Comparison of ENCODE assay signal across 12 cellular contexts in genomic region chr10:122475130-122475529, GRCh38. TPM values are rescaled to one million over a fixed set of nuclear protein-coding genes. Genes with fewer than 3 reads are reported as not detected.
A peak's percentile ranks its signal among the peaks of the same experiment; 100 is the strongest.
DNase-seq lines count a peak whose midpoint lies in the region; ATAC-seq, FAIRE-seq and TF ChIP-seq lines count a peak whose summit lies in the region.
"Had no signal": no experiment of that assay in that cellular context is flagged by ENCODE, and none has a peak within 500 bp of the region (broad histone marks: within the 10 kb centered on the region; RNA-seq: fewer than 3 reads in every experiment).

No MANE protein-coding gene starts in this region.

- TF ChIP-seq EP300 in sigmoid colon (IDR thresholded peaks at IDR 0.05), result no peak

- CTCF ChIA-PET in CD4-positive, alpha-beta memory T cell (lab: Charles Lee; ENCODE audit: partially characterized antibody), result no interaction called here

- H3K27ac Mint-ChIP-seq in GM23338, result peak overlapping the region; percentile 27; the same call in 1 of the 2 replicates
- H3K27ac Mint-ChIP-seq in activated naive CD8-positive, alpha-beta T cell treated with anti-CD3 and anti-CD28 coated beads for 36 hours, result no peak overlapping the region
- H3K27ac Mint-ChIP-seq in CD4-positive, alpha-beta memory T cell, result no peak overlapping the region
- H3K27ac Mint-ChIP-seq: stimulated activated naive CD8-positive, alpha-beta T cell treated with anti-CD3 and anti-CD28 coated beads, Interleukin-15, Interleukin-2, amounts not matched to agents 100 ng/mL and 50 ng/mL, for 24 hours had no signal

- no peak for FAIRE-seq in kidney (lab: Jason Lieb, UNC)

- no peaks in the 10 kb centered on the region for H3K36me3 ChIP-seq in GM23338 (ENCODE audit: insufficient read depth)
- H3K36me3 ChIP-seq in kidney (ENCODE audit: control insufficient read depth in 1 of 2, insufficient read depth in 2 of 2, low read length in 2 of 2), result no peaks in the 10 kb centered on the region
- no peaks in the 10 kb centered on the region for H3K36me3 ChIP-seq in sigmoid colon
- H3K36me3 ChIP-seq in CD4-positive, alpha-beta memory T cell (ENCODE audit: insufficient read depth, low read length), result no peaks in the 10 kb centered on the region

- TF ChIP-seq CTCF in GM23338 (conservative IDR thresholded peaks at IDR 0.05; ENCODE audit: low read depth in 2 of 2), result no peak
- no peak for TF ChIP-seq CTCF in kidney (IDR thresholded peaks at IDR 0.05; ENCODE audit: borderline replicate concordance, extremely low read depth, insufficient read depth)
- no peak for TF ChIP-seq CTCF in sigmoid colon (IDR thresholded peaks at IDR 0.05)

- intact Hi-C loops in kidney (cut with DNase I) (no loop called here), sigmoid colon (cut with DNase I) (loop anchor here (2.0 kb wide), 1 partner anchor 14 kb away; no protein-coding TSS in a partner anchor)
- intact Hi-C loops in CD4-positive, alpha-beta memory T cell (cut with micrococcal nuclease), result no loop called here

- H4K20me1 ChIP-seq in GM23338 (replicated peaks; ENCODE audit: insufficient read depth), result no peaks in the 10 kb centered on the region; the same call in 1 of the 2 replicates

- H3K4me1 ChIP-seq in GM23338 (ENCODE audit: insufficient read depth) (peaks cover 48% of the 10 kb centered on the region), kidney (ENCODE audit: control insufficient read depth in 1 of 2, insufficient read depth in 1 of 2, low read depth in 1 of 2, low read length in 2 of 2) (peaks cover 4 to 15% of the 10 kb centered on the region in 2 donors), sigmoid colon (peaks cover 0 to 57% (median 46%) of the 10 kb centered on the region in 4 donors)
- no peaks in the 10 kb centered on the region for H3K4me1 ChIP-seq in CD4-positive, alpha-beta memory T cell (ENCODE audit: insufficient read depth, low read length)

- H3K79me2 ChIP-seq in GM23338 (replicated peaks; ENCODE audit: insufficient read depth), result no peaks in the 10 kb centered on the region

- H3K9me2 ChIP-seq in GM23338 (ENCODE audit: insufficient read depth), result no peaks in the 10 kb centered on the region

- H3K4me2 ChIP-seq in GM23338, result peak overlapping the region; percentile 65

- no peak overlapping the region for H3K9ac ChIP-seq in kidney (ENCODE audit: low read length in 2 of 2)

- H3K27me3 ChIP-seq in GM23338 (ENCODE audit: insufficient read depth), result no peaks in the 10 kb centered on the region
- no peaks in the 10 kb centered on the region for H3K27me3 ChIP-seq in sigmoid colon
- H3K27me3 ChIP-seq in CD4-positive, alpha-beta memory T cell (ENCODE audit: insufficient read depth, low read length), result no peaks in the 10 kb centered on the region

- H3K9me3 ChIP-seq in kidney (ENCODE audit: control insufficient read depth in 1 of 2, low read length in 2 of 2) (no peaks in the 10 kb centered on the region), sigmoid colon (no peaks in the 10 kb centered on the region)
- no peaks in the 10 kb centered on the region for H3K9me3 ChIP-seq in CD4-positive, alpha-beta memory T cell (ENCODE audit: control insufficient read depth in 1 of 2, low read length in 2 of 2)

- H3K4me3 Mint-ChIP-seq in GM23338, result peak overlapping the region; percentile 18; the same call in 1 of the 3 replicates
- no peak overlapping the region for H3K4me3 Mint-ChIP-seq in activated naive CD8-positive, alpha-beta T cell treated with anti-CD3 and anti-CD28 coated beads for 36 hours
- H3K4me3 Mint-ChIP-seq in CD4-positive, alpha-beta memory T cell, result no peak overlapping the region
- H3K4me3 Mint-ChIP-seq: stimulated activated naive CD8-positive, alpha-beta T cell treated with anti-CD3 and anti-CD28 coated beads, Interleukin-15, Interleukin-2, amounts not matched to agents 100 ng/mL and 50 ng/mL, for 24 hours had no signal

- 59 to 77% methylated on average over 12 of the region's 12 CpGs for WGBS in sigmoid colon, 2 donors

- TF ChIP-seq POLR2A in sigmoid colon (IDR thresholded peaks at IDR 0.05), result no peak

- H3K9me3 Mint-ChIP-seq in GM23338, result no peaks in the 10 kb centered on the region; the same call in 2 of the 3 replicates
- H3K9me3 Mint-ChIP-seq in activated naive CD8-positive, alpha-beta T cell treated with anti-CD3 and anti-CD28 coated beads for 36 hours, result no peaks in the 10 kb centered on the region
- H3K9me3 Mint-ChIP-seq in CD4-positive, alpha-beta memory T cell, result no peaks in the 10 kb centered on the region
- H3K9me3 Mint-ChIP-seq: stimulated activated naive CD8-positive, alpha-beta T cell treated with anti-CD3 and anti-CD28 coated beads, Interleukin-15, Interleukin-2, amounts not matched to agents 100 ng/mL and 50 ng/mL, for 24 hours had no signal

- H2AFZ ChIP-seq in GM23338, result peak overlapping the region; percentile 78

- H3K4me3 ChIP-seq in GM23338, result no peak overlapping the region
- peak overlapping the region in 1 of 2 donors; percentile 5 for H3K4me3 ChIP-seq in kidney (ENCODE audit: low read length in 2 of 2)
- H3K4me3 ChIP-seq in sigmoid colon, result peak overlapping the region in 3 of 4 donors; percentile 4 to 11 (median 10)
- H3K4me3 ChIP-seq in CD4-positive, alpha-beta memory T cell (ENCODE audit: low read length in 2 of 2), result no peak overlapping the region

- peaks cover 9% of the 10 kb centered on the region for H3K27me3 Mint-ChIP-seq in GM23338 (ENCODE audit: insufficient read depth, low read depth, poor library complexity)
- peaks cover 23% of the 10 kb centered on the region for H3K27me3 Mint-ChIP-seq in activated naive CD8-positive, alpha-beta T cell treated with anti-CD3 and anti-CD28 coated beads for 36 hours
- peaks cover 0 to 2% of the 10 kb centered on the region in 2 donors for H3K27me3 Mint-ChIP-seq in CD4-positive, alpha-beta memory T cell

- ATAC-seq in GM23338, result peak; percentile 19

- POLR2A ChIA-PET in CD4-positive, alpha-beta memory T cell (lab: Charles Lee; ENCODE audit: partially characterized antibody), result no interaction called here

- H3K36me3 Mint-ChIP-seq in GM23338 (ENCODE audit: low read depth), result peaks cover 2% of the 10 kb centered on the region; the same call in 1 of the 3 replicates
- no peaks in the 10 kb centered on the region for H3K36me3 Mint-ChIP-seq in activated naive CD8-positive, alpha-beta T cell treated with anti-CD3 and anti-CD28 coated beads for 36 hours
- H3K36me3 Mint-ChIP-seq in CD4-positive, alpha-beta memory T cell, result no peaks in the 10 kb centered on the region

- peaks cover 57% of the 10 kb centered on the region for H3K4me1 Mint-ChIP-seq in GM23338
- peaks cover 16% of the 10 kb centered on the region for H3K4me1 Mint-ChIP-seq in activated naive CD8-positive, alpha-beta T cell treated with anti-CD3 and anti-CD28 coated beads for 36 hours
- peaks cover 3 to 6% (median 6%) of the 10 kb centered on the region in 4 donors for H3K4me1 Mint-ChIP-seq in CD4-positive, alpha-beta memory T cell

- H3K27ac ChIP-seq in GM23338 (ENCODE audit: low read depth), result peak overlapping the region; percentile 78; the same call in 1 of the 2 replicates
- peak overlapping the region; percentile 83 for H3K27ac ChIP-seq in cingulate gyrus (ENCODE audit: low read depth, low read length)
- no peak overlapping the region for H3K27ac ChIP-seq in kidney (ENCODE audit: low read depth in 2 of 2, low read length in 2 of 2)
- peak overlapping the region; percentile 49 to 85 (median 69) for H3K27ac ChIP-seq in sigmoid colon
- no peak overlapping the region for H3K27ac ChIP-seq in CD4-positive, alpha-beta memory T cell (ENCODE audit: low read depth, low read length)

- H3F3A ChIP-seq in GM23338 (replicated peaks; ENCODE audit: low read depth), result 0 out of 2 replicates have a peak, but pooled peaks cover 4% of the 10 kb centered on the region

- no peak for DNase-seq in GM23338 (ENCODE audit: low spot score)
- DNase-seq in kidney, result peak; percentile 83
- peak; percentile 94 for DNase-seq in sigmoid colon
- DNase-seq in HuH-7.5 (ENCODE audit: low spot score), result no peak
- no peak for DNase-seq in activated naive CD8-positive, alpha-beta T cell treated with anti-CD3 and anti-CD28 coated beads for 36 hours
- no peak for DNase-seq in stimulated activated CD4-positive, alpha-beta T cell treated with anti-CD3 and anti-CD28 coated beads, Interleukin-2, amount 100 ng/mL, for 24 hours
- no peak for DNase-seq in CD4-positive, alpha-beta memory T cell
- DNase-seq: effector CD4-positive, alpha-beta T cell; stimulated activated CD4-positive, alpha-beta T cell treated with anti-CD3 and anti-CD28 coated beads, Interleukin-12 subunit alpha, Interleukin-12 subunit beta, amount 100 ng/mL, for 4 hours; T-helper 9 cell had no signal

RNA-seq across cellular contexts. Expression of gene HTRA1, which starts 13.8 kb away (rescaled TPM):
- 16.1 and 16.5 TPM in 2 replicates for total RNA-seq in GM23338 (2014; rRNA removed; shearing (Covaris generic))
- polyA plus RNA-seq in GM23338 (2016; fragmentation: Nextera tagmentation; extraction: Ambion mirVana), result 8.1 and 12.2 TPM in 2 replicates
- 86.0 TPM for total RNA-seq in kidney
- 345 TPM for polyA plus RNA-seq in kidney (ENCODE audit: insufficient read depth, low read depth, low replicate concordance)
- total RNA-seq in sigmoid colon, result 100 to 1,000 TPM; 119 to 162 (median 127) TPM
- polyA plus RNA-seq in sigmoid colon, result 10 to 100 TPM; 22.7 to 43.8 (median 36.0) TPM
- total RNA-seq in activated naive CD8-positive, alpha-beta T cell treated with anti-CD3 and anti-CD28 coated beads for 36 hours, result not detected
- total RNA-seq in CD4-positive, alpha-beta memory T cell, result under 1 TPM in 1 of 2 experiments, not detected in 1; 0.17 TPM
- under 1 TPM in 1 of 2 donors, not detected in 1; 0.21 TPM for polyA plus RNA-seq in CD4-positive, alpha-beta memory T cell

RNA-seq across cellular contexts. Expression of gene ARMS2, which starts 20.7 kb away (rescaled TPM):
- total RNA-seq in GM23338 (2014; rRNA removed; shearing (Covaris generic)), result not detected in 2 replicates
- polyA plus RNA-seq in GM23338 (2016; fragmentation: Nextera tagmentation; extraction: Ambion mirVana) (not detected in 2 replicates), kidney (ENCODE audit: insufficient read depth, low read depth, low replicate concordance) (not detected), sigmoid colon (not detected)
- total RNA-seq in kidney (not detected), sigmoid colon (1 to 10 TPM in 1 of 4 donors, not detected in 3; 1.1 TPM)
- not detected for total RNA-seq in activated naive CD8-positive, alpha-beta T cell treated with anti-CD3 and anti-CD28 coated beads for 36 hours
- total RNA-seq in CD4-positive, alpha-beta memory T cell, result not detected
- not detected for polyA plus RNA-seq in CD4-positive, alpha-beta memory T cell

Comparison
In these comparisons a context has a peak if more than half of its experiments do, and no peak if none do; other contexts are left out.
1. DNase-seq: peak in kidney (single experiment) and sigmoid colon (single experiment); none in GM23338 (single experiment), HuH-7.5 (single experiment), activated naive CD8-positive, alpha-beta T cell treated with anti-CD3 and anti-CD28 coated beads for 36 hours (single experiment), stimulated activated CD4-positive, alpha-beta T cell treated with anti-CD3 and anti-CD28 coated beads, Interleukin-2, amount 100 ng/mL, for 24 hours (0 of 2) and CD4-positive, alpha-beta memory T cell (0 of 5).
2. H3K27ac ChIP-seq: peak in GM23338 (single experiment), cingulate gyrus (single experiment) and sigmoid colon (4 of 4); none in kidney (0 of 2) and CD4-positive, alpha-beta memory T cell (single experiment).
3. H3K4me3 ChIP-seq: peak in sigmoid colon (3 of 4); none in GM23338 (single experiment) and CD4-positive, alpha-beta memory T cell (0 of 2).
4. RNA of gene HTRA1, which starts 13.8 kb away (total RNA-seq): 119 to 162 TPM in sigmoid colon, 86.0 TPM in kidney (single experiment) and 16.1 to 16.5 TPM in GM23338; 0.17 TPM in CD4-positive, alpha-beta memory T cell and not detected in activated naive CD8-positive, alpha-beta T cell treated with anti-CD3 and anti-CD28 coated beads for 36 hours; every median in the first group is over 10 times any median in the second.